Comparison of ENCODE assay signal across 1 cellular context in the genomic region with DNA sequence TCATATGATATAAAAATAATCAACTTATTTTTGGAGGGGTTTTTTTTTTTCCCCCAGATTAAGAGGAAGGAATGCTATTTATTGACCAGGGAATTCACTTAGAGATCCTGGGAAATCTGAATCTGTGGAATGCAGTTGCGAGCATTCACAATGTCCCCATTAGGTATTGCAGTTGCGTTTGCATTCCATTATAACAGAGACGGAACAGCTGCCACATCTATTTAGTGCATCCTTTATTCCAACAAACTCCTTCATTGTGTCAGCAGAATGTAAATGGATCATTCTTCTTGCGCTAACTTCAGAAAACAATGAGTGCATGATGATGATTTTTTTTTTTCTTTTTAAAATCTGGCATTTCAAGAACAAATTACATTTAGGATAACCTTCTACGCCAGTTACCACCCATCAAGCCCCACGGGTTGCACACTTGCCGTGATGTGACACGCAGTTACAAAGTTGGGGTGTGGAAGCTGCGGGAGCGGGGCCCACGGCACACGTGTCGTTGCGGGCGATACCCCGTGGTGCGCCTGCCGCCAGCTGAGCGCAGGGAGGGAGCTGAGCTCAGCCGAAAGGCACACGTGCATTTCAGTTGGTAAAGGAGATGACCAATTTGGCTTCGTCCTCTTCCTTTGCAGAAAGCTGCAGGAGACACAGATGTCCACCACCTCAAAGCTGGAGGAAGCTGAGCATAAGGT.
TF ChIP-seq lines count a peak whose summit lies in the region.

No MANE protein-coding gene starts in this region.

TF ChIP-seq in SK-N-SH, 30 proteins besides CTCF, POLR2A, EP300 and RAD21 (continued from another document):
- TF ChIP-seq EZH2phosphoT487 (IDR thresholded peaks at IDR 0.05; ENCODE audit: borderline replicate concordance, low read depth) (no peak), FOXM1 (IDR thresholded peaks at IDR 0.05; ENCODE audit: low read depth) (no peak), MEF2A (IDR thresholded peaks at IDR 0.05; ENCODE audit: borderline replicate concordance, low read depth) (no peak), TAF1 (IDR thresholded peaks at IDR 0.05; ENCODE audit: borderline replicate concordance, low read depth, low read length) (no peak), RFX5 (IDR thresholded peaks at IDR 0.05; ENCODE audit: low read length) (no peak), USF1 (IDR thresholded peaks at IDR 0.05; ENCODE audit: borderline replicate concordance, low read depth) (no peak), FOSL2 (IDR thresholded peaks at IDR 0.05; ENCODE audit: borderline replicate concordance, low read depth) (no peak), NFIC (IDR thresholded peaks at IDR 0.05; ENCODE audit: borderline replicate concordance) (no peak), SIN3A (IDR thresholded peaks at IDR 0.05; ENCODE audit: borderline replicate concordance, low read depth, low read length) (no peak)
